Comparison of ENCODE assay signal across 11 cellular contexts in the genomic region with DNA sequence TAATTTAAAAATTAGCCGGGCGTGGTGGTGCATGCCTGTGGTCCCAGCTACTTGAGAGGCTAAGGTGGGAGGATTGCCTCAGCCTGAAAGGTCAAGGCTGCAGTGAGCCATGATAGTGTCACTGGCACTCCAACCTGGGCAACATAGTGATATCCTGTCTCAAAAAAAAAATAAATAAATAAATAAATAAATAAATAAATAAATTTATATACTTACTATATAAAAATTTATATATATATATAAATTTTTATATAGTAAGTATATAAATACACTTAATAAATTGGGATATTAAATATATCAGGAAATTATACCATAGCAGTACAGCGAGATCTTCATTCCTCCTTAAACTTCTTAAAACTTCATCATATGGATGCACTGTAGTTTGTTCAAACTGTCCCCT. TPM values are rescaled to one million over a fixed set of nuclear protein-coding genes. Genes with fewer than 3 reads are reported as not detected.
"Had no signal": no experiment of that assay in that cellular context is flagged by ENCODE, and none has a peak within 500 bp of the region (broad histone marks: within the 10 kb centered on the region; RNA-seq: fewer than 3 reads in every experiment).

No MANE protein-coding gene starts in this region.

- ATAC-seq: GM23338, K562 had no signal

- H3K4me3 Mint-ChIP-seq: GM23338, H9, HFFc6 had no signal

- H3K9me3 Mint-ChIP-seq: GM23338, H9 had no signal

- H3K27ac Mint-ChIP-seq: GM23338, H9, HFFc6 had no signal

- FAIRE-seq: H1, H54, HTR-8/SVneo, K562 had no signal

- H3K4me3 ChIP-seq: GM23338, K562 had no signal

- DNase-seq: H9, HCEC 1CT, HFFc6, IMR-90, KG1 had no signal

RNA-seq across cellular contexts. Expression of gene IPCEF1, which starts 23.0 kb away (rescaled TPM):
- total RNA-seq: HT-29 had no signal
- polyA plus RNA-seq: K562 had no signal
